21 cellular contexts compared by ENCODE assay signal in the genomic region with DNA sequence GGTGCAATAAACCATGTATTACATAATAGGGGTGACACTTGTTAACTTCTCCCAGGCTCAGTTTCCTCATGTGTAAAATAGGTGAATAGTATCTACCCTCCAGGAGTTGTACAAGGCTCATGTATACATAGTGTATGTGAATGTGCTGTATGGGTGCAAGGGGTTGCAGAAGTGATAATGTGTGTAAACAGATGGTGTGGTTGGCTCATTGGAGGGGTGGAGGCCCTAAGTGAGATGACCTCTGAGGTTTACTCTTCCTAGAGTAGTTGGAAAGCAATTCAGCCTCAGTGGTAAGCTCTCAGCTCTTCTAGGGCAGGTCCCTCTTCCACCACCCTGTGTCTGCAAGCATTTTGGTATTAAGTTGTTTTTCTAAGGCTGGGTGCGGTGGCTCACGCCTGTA.
DNase-seq lines count a peak whose midpoint lies in the region; ATAC-seq and TF ChIP-seq lines count a peak whose summit lies in the region.
"Had no signal": no experiment of that assay in that cellular context is flagged by ENCODE, and none has a peak within 500 bp of the region (broad histone marks: within the 10 kb centered on the region; RNA-seq: fewer than 3 reads in every experiment).

No MANE protein-coding gene starts in this region.

- no peaks in the 10 kb centered on the region for H3K9me3 ChIP-seq in neutrophil

- DNase-seq in activated CD4-positive, alpha-beta T cell treated with anti-CD3 and anti-CD28 coated beads, Interleukin-2, amount 10 ng/mL, durations not matched to agents 7 days and 5 days, result no peak
- DNase-seq in activated CD4-positive, alpha-beta T cell treated with anti-CD3 and anti-CD28 coated beads for 4 hours, result no peak
- DNase-seq in NB4 (ENCODE audit: low read depth) (peak; percentile 45), left lobe of liver (ENCODE audit: low spot score) (no peak), putamen (ENCODE audit: low spot score) (no peak), middle frontal gyrus (ENCODE audit: extremely low spot score, low spot score) (no peak)
- DNase-seq: GF-D8, H7, HFFc6, KBM-7, NCI-H1694, NCI-H2081 treated with DMSO at 0.1 percent for 48 hours, NCI-H2171 treated with DMSO at 0.1 percent for 48 hours, NCI-H524 treated with DMSO at 0.1 percent for 48 hours, NCI-H82, SIG-M5 had no signal

- no peak overlapping the region for H3K4me3 Mint-ChIP-seq in activated CD4-positive, alpha-beta T cell treated with anti-CD3 and anti-CD28 coated beads, Interleukin-2, amount 10 ng/mL, durations not matched to agents 7 days and 5 days
- H3K4me3 Mint-ChIP-seq: HFFc6 had no signal

- no peak for TF ChIP-seq CTCF in NB4 (IDR thresholded peaks at IDR 0.05; ENCODE audit: low read depth, low read length)
- no peak for TF ChIP-seq CTCF in neutrophil (IDR thresholded peaks at IDR 0.05)

- H3K36me3 Mint-ChIP-seq in activated CD4-positive, alpha-beta T cell treated with anti-CD3 and anti-CD28 coated beads, Interleukin-2, amount 10 ng/mL, durations not matched to agents 7 days and 5 days (ENCODE audit: low read depth), result peaks cover 43% of the 10 kb centered on the region

- no peaks in the 10 kb centered on the region for H3K36me3 ChIP-seq in neutrophil

- peaks cover 66% of the 10 kb centered on the region for H3K4me1 Mint-ChIP-seq in activated CD4-positive, alpha-beta T cell treated with anti-CD3 and anti-CD28 coated beads, Interleukin-2, amount 10 ng/mL, durations not matched to agents 7 days and 5 days

- H3K4me1 ChIP-seq in neutrophil (ENCODE audit: control insufficient read depth in 1 of 2, insufficient read depth in 1 of 2, low read depth in 1 of 2, low read length in 1 of 2), result peaks cover 48 to 65% of the 10 kb centered on the region in 2 experiments

- peak; percentile 54 for ATAC-seq in left lobe of liver
- no peak for ATAC-seq in GM19351 (IDR thresholded peaks at IDR 0.05; ENCODE audit: unreplicated experiment)
- ATAC-seq: Panc1 had no signal

- H3K27me3 Mint-ChIP-seq in activated CD4-positive, alpha-beta T cell treated with anti-CD3 and anti-CD28 coated beads, Interleukin-2, amount 10 ng/mL, durations not matched to agents 7 days and 5 days, result no peaks in the 10 kb centered on the region

- H3K27ac Mint-ChIP-seq in activated CD4-positive, alpha-beta T cell treated with anti-CD3 and anti-CD28 coated beads, Interleukin-2, amount 10 ng/mL, durations not matched to agents 7 days and 5 days, result peak overlapping the region; percentile 60
- H3K27ac Mint-ChIP-seq: HFFc6 had no signal

- H3K27me3 ChIP-seq in neutrophil, result no peaks in the 10 kb centered on the region

- peak overlapping the region; percentile 50 for H3K27ac ChIP-seq in neutrophil
- H3K27ac ChIP-seq: C4-2B, HL-60 had no signal

- TF ChIP-seq POLR2A in NB4 (IDR thresholded peaks at IDR 0.05; ENCODE audit: extremely low read depth, insufficient read length), result no peak

- H3K4me3 ChIP-seq in NB4 (ENCODE audit: low read depth, low read length), result no peak overlapping the region
- no peak overlapping the region for H3K4me3 ChIP-seq in neutrophil (ENCODE audit: low read depth in 1 of 2, low read length in 1 of 2)

- POLR2A ChIA-PET in activated CD4-positive, alpha-beta T cell treated with anti-CD3 and anti-CD28 coated beads, Interleukin-2, amount 10 ng/mL, durations not matched to agents 7 days and 5 days (lab: Charles Lee), result no interaction called here

- CTCF ChIA-PET in activated CD4-positive, alpha-beta T cell treated with anti-CD3 and anti-CD28 coated beads, Interleukin-2, amount 10 ng/mL, durations not matched to agents 7 days and 5 days (lab: Charles Lee), result interaction anchor here (1.0 to 1.2 kb wide), 3 partner anchors 15 to 27 kb away, joined by 3 to 5 read pairs (median 3); no protein-coding TSS in a partner anchor

- peaks cover 3% of the 10 kb centered on the region for H3K9me3 Mint-ChIP-seq in activated CD4-positive, alpha-beta T cell treated with anti-CD3 and anti-CD28 coated beads, Interleukin-2, amount 10 ng/mL, durations not matched to agents 7 days and 5 days
- H3K9me3 Mint-ChIP-seq: HFFc6 had no signal
